In the genomic region with DNA sequence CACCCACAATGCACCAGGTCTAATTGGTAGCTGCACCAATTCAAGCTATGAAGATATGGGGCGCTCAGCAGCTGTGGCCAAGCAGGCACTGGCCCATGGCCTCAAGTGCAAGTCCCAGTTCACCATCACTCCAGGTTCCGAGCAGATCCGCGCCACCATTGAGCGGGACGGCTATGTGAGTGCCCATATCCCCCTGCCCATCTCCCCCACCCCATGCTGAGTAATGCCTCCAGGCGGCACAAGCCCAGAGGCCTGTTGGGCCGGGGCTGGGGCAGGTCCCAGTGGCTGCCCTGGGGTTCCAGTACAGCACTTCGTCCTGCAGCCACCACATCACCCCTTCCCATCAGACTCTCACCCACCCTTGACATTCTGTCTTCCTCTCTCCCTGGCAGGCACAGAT, we compare ENCODE assay signal across 11 cellular contexts. TPM values are rescaled to one million over a fixed set of nuclear protein-coding genes. Genes with fewer than 3 reads are reported as not detected.
DNase-seq lines count a peak whose midpoint lies in the region; ATAC-seq, FAIRE-seq and TF ChIP-seq lines count a peak whose summit lies in the region.
"Had no signal": no experiment of that assay in that cellular context is flagged by ENCODE, and none has a peak within 500 bp of the region (broad histone marks: within the 10 kb centered on the region; RNA-seq: fewer than 3 reads in every experiment).

No MANE protein-coding gene starts in this region.

- H3K9me1 ChIP-seq in K562 (ENCODE audit: control insufficient read depth, insufficient read depth, low read length): no peaks in the 10 kb centered on the region

- DNase-seq in activated CD4-positive, alpha-beta memory T cell treated with anti-CD3 and anti-CD28 coated beads for 36 hours: no peak
- no peak for DNase-seq in activated CD4-positive, alpha-beta memory T cell treated with anti-CD3 and anti-CD28 coated beads, Interleukin-2, amount 10 ng/mL, durations not matched to agents 7 days and 5 days
- DNase-seq in K562 (ENCODE audit: extremely low read depth in 1 of 4, low spot score in 3 of 4) (no peak), thoracic aorta (ENCODE audit: low spot score) (no peak), NCI-H2227 (lab: John Stamatoyannopoulos, UW; ENCODE audit: unreplicated experiment) (no peak)
- DNase-seq: activated CD4-positive, CD25-positive, alpha-beta regulatory T cell; Kasumi-1; PC-9 had no signal

- H3K4me2 ChIP-seq in K562 (ENCODE audit: insufficient read depth, low read length): peak overlapping the region; percentile 51
- H3K4me2 ChIP-seq: PC-9 had no signal

- no peak for TF ChIP-seq POLR2A in K562 (conservative IDR thresholded peaks at IDR 0.05)

- peaks cover 14% of the 10 kb centered on the region for H3K4me1 Mint-ChIP-seq in activated CD4-positive, alpha-beta memory T cell treated with anti-CD3 and anti-CD28 coated beads for 36 hours (ENCODE audit: low read depth)
- peaks cover 13% of the 10 kb centered on the region for H3K4me1 Mint-ChIP-seq in activated CD4-positive, alpha-beta memory T cell treated with anti-CD3 and anti-CD28 coated beads, Interleukin-2, amount 10 ng/mL, durations not matched to agents 7 days and 5 days

- no peaks in the 10 kb centered on the region for H3K9me3 Mint-ChIP-seq in activated CD4-positive, alpha-beta memory T cell treated with anti-CD3 and anti-CD28 coated beads for 36 hours
- no peaks in the 10 kb centered on the region for H3K9me3 Mint-ChIP-seq in activated CD4-positive, alpha-beta memory T cell treated with anti-CD3 and anti-CD28 coated beads, Interleukin-2, amount 10 ng/mL, durations not matched to agents 7 days and 5 days

- ATAC-seq in K562 (no peak), thoracic aorta (ENCODE audit: insufficient number of reproducible peaks, low FRiP score, low read depth) (no peak), GM18511 (IDR thresholded peaks at IDR 0.05; ENCODE audit: unreplicated experiment) (no peak), GM18517 (IDR thresholded peaks at IDR 0.05; ENCODE audit: unreplicated experiment) (no peak)

- in situ Hi-C loops in K562 (cut with MboI): no loop called here

- H3K9ac ChIP-seq in K562 (ENCODE audit: insufficient read depth in 1 of 2, low read depth in 2 of 2, low read length in 2 of 2) (peak overlapping the region; percentile 67 to 90; a peak in 3 of 4 replicates), mucosa of stomach (ENCODE audit: low read length) (peak overlapping the region; percentile 4)

- TF ChIP-seq EP300 in K562 (IDR thresholded peaks at IDR 0.05; ENCODE audit: low read length): no peak

- H3K36me3 Mint-ChIP-seq in activated CD4-positive, alpha-beta memory T cell treated with anti-CD3 and anti-CD28 coated beads for 36 hours: peaks cover 20% of the 10 kb centered on the region
- H3K36me3 Mint-ChIP-seq in activated CD4-positive, alpha-beta memory T cell treated with anti-CD3 and anti-CD28 coated beads, Interleukin-2, amount 10 ng/mL, durations not matched to agents 7 days and 5 days (ENCODE audit: low read depth): peaks cover 10% of the 10 kb centered on the region

- H3K79me2 ChIP-seq in K562 (ENCODE audit: control insufficient read depth, insufficient read depth, low read length): no peaks in the 10 kb centered on the region; the same call in 2 of the 3 replicates

- no peak for FAIRE-seq in K562 (lab: Jason Lieb, UNC)

- H3K4me3 ChIP-seq in K562 (no peak overlapping the region), mucosa of stomach (ENCODE audit: low read length) (no peak overlapping the region), thoracic aorta (no peak overlapping the region)
- H3K4me3 ChIP-seq: PC-9 had no signal

- H3K27me3 ChIP-seq in K562 (ENCODE audit: control insufficient read depth in 2 of 2, insufficient read depth in 2 of 2, low read length in 2 of 2) (no peaks in the 10 kb centered on the region), mucosa of stomach (ENCODE audit: control insufficient read depth, insufficient read depth, low read length) (no peaks in the 10 kb centered on the region), thoracic aorta (replicated peaks; ENCODE audit: insufficient read depth) (no peaks in the 10 kb centered on the region)

- no peaks in the 10 kb centered on the region for H3K27me3 Mint-ChIP-seq in activated CD4-positive, alpha-beta memory T cell treated with anti-CD3 and anti-CD28 coated beads for 36 hours
- no peaks in the 10 kb centered on the region for H3K27me3 Mint-ChIP-seq in activated CD4-positive, alpha-beta memory T cell treated with anti-CD3 and anti-CD28 coated beads, Interleukin-2, amount 10 ng/mL, durations not matched to agents 7 days and 5 days

- no peak for TF ChIP-seq RAD21 in K562 (CRISPR knock-in tag; conservative IDR thresholded peaks at IDR 0.05 in 1 of 2, IDR thresholded peaks at IDR 0.05 in 1 of 2)

- no TSS peak for BruUV-seq in K562 (replicated peaks; lab: Mats Ljungman, UMichigan)

- H4K20me1 ChIP-seq in K562 (replicated peaks; ENCODE audit: control insufficient read depth, insufficient read depth, low read length): no peaks in the 10 kb centered on the region; the same call in 1 of the 2 replicates

- POLR2A ChIA-PET in activated CD4-positive, alpha-beta memory T cell treated with anti-CD3 and anti-CD28 coated beads for 36 hours (lab: Charles Lee): interaction anchor here (1.1 kb wide), 1 partner anchor 54 kb away, joined by 3 read pairs; a partner anchor contains a TSS
- POLR2A ChIA-PET in activated CD4-positive, alpha-beta memory T cell treated with anti-CD3 and anti-CD28 coated beads, Interleukin-2, amount 10 ng/mL, durations not matched to agents 7 days and 5 days (lab: Charles Lee): no interaction called here
- POLR2A ChIA-PET in K562 (lab: Yijun Ruan, JAX): interaction anchor here (1.3 kb wide), 1 partner anchor 76 kb away, joined by 8 read pairs; a partner anchor contains a TSS

- CTCF ChIA-PET in activated CD4-positive, alpha-beta memory T cell treated with anti-CD3 and anti-CD28 coated beads for 36 hours (lab: Charles Lee): no interaction called here
- CTCF ChIA-PET in activated CD4-positive, alpha-beta memory T cell treated with anti-CD3 and anti-CD28 coated beads, Interleukin-2, amount 10 ng/mL, durations not matched to agents 7 days and 5 days (lab: Charles Lee): interaction anchor here (1.1 to 1.4 kb wide), 2 partner anchors 10 to 119 kb away, joined by 3 to 4 read pairs; no protein-coding TSS in a partner anchor
- CTCF ChIA-PET in K562 (lab: Yijun Ruan, JAX; ENCODE audit: low intra/inter-chr PET ratio): no interaction called here

- H3K27ac ChIP-seq in K562 (ENCODE audit: extremely low read depth, low read depth, low read length): peak overlapping the region; percentile 84
- peak overlapping the region; percentile 97 for H3K27ac ChIP-seq in thoracic aorta
- H3K27ac ChIP-seq: PC-9 had no signal

- H3K4me1 ChIP-seq in K562 (replicated peaks in 1 of 2; ENCODE audit: control insufficient read depth in 2 of 2, insufficient read depth in 2 of 2, low read length in 2 of 2): peaks cover 24 to 51% of the 10 kb centered on the region in 2 experiments
- H3K4me1 ChIP-seq in mucosa of stomach (ENCODE audit: control insufficient read depth, insufficient read depth, low read length): peaks cover 31% of the 10 kb centered on the region
- peaks cover 18 to 45% of the 10 kb centered on the region in 2 donors for H3K4me1 ChIP-seq in thoracic aorta (ENCODE audit: control insufficient read depth in 1 of 2, low read depth in 2 of 2)

- no peaks in the 10 kb centered on the region for H3K9me3 ChIP-seq in K562 (replicated peaks; ENCODE audit: control insufficient read depth, insufficient read depth, low read depth, low read length)
- no peaks in the 10 kb centered on the region for H3K9me3 ChIP-seq in mucosa of stomach (ENCODE audit: control insufficient read depth, low read length)
- no peaks in the 10 kb centered on the region for H3K9me3 ChIP-seq in thoracic aorta

- intact Hi-C loops in activated CD4-positive, alpha-beta memory T cell treated with anti-CD3 and anti-CD28 coated beads for 36 hours (cut with micrococcal nuclease): no loop called here
- intact Hi-C loops in K562 (cut with micrococcal nuclease): no loop called here

- H3K36me3 ChIP-seq in K562 (ENCODE audit: control insufficient read depth, insufficient read depth, low read length): peaks cover 83% of the 10 kb centered on the region
- H3K36me3 ChIP-seq in mucosa of stomach (ENCODE audit: control insufficient read depth, insufficient read depth, low read length): peaks cover 27% of the 10 kb centered on the region
- H3K36me3 ChIP-seq in thoracic aorta: peaks cover 21% of the 10 kb centered on the region

- TF ChIP-seq CTCF in K562 (IDR thresholded peaks at IDR 0.05 in 2 of 3, conservative IDR thresholded peaks at IDR 0.05 in 1 of 3; ENCODE audit: insufficient read depth in 2 of 3, low read depth in 1 of 3, low read length in 3 of 3) (no peak), thoracic aorta (IDR thresholded peaks at IDR 0.05) (no peak)

- WGBS in K562 (ENCODE audit: insufficient coverage, low coverage, missing lambda C conversion rate): 100% methylated on average over 2 of the region's 9 CpGs

- no peak overlapping the region for H2AFZ ChIP-seq in K562 (ENCODE audit: low read depth, low read length)
- H2AFZ ChIP-seq: PC-9 had no signal

- peak overlapping the region; percentile 38 for H3K27ac Mint-ChIP-seq in activated CD4-positive, alpha-beta memory T cell treated with anti-CD3 and anti-CD28 coated beads for 36 hours
- H3K27ac Mint-ChIP-seq in activated CD4-positive, alpha-beta memory T cell treated with anti-CD3 and anti-CD28 coated beads, Interleukin-2, amount 10 ng/mL, durations not matched to agents 7 days and 5 days: no peak overlapping the region

- H3K4me3 Mint-ChIP-seq in activated CD4-positive, alpha-beta memory T cell treated with anti-CD3 and anti-CD28 coated beads for 36 hours: no peak overlapping the region
- H3K4me3 Mint-ChIP-seq in activated CD4-positive, alpha-beta memory T cell treated with anti-CD3 and anti-CD28 coated beads, Interleukin-2, amount 10 ng/mL, durations not matched to agents 7 days and 5 days: no peak overlapping the region

RNA-seq across cellular contexts. Expression of a gene that starts 21.5 kb away (rescaled TPM):
- total RNA-seq in activated CD4-positive, alpha-beta memory T cell treated with anti-CD3 and anti-CD28 coated beads for 36 hours: 10 to 100 TPM; 23.3 to 23.8 TPM
- 10 to 100 TPM; 19.2 to 20.5 TPM for total RNA-seq in activated CD4-positive, alpha-beta memory T cell treated with anti-CD3 and anti-CD28 coated beads, Interleukin-2, amount 10 ng/mL, durations not matched to agents 7 days and 5 days
- 27.2 and 67.1 TPM in 2 replicates for total RNA-seq in K562 (2011; cell fraction: chromatin; rRNA removed; ENCODE audit: low replicate concordance)
- total RNA-seq in K562 (2011; cell fraction: nucleolus; rRNA removed): 34.1 and 37.9 TPM in 2 replicates
- total RNA-seq in K562 (2011; cell fraction: nucleoplasm; rRNA removed): 29.8 and 33.0 TPM in 2 replicates
- total RNA-seq in K562 (2014; rRNA removed): 14.2 and 14.3 TPM in 2 replicates
- total RNA-seq in K562 (2014; rRNA removed; fragmentation: Illumina TruSeq; extraction: Trizol): 13.8 and 17.7 TPM in 2 replicates
- total RNA-seq in K562 (2015; rRNA removed; fragmentation: Illumina TruSeq; extraction: Trizol): 21.7 and 22.2 TPM in 2 replicates
- total RNA-seq in K562 (2021): 48.4 and 49.8 TPM in 2 replicates
- 33.8 and 33.9 TPM in 2 replicates for polyA plus RNA-seq in K562 (2011; rRNA removed)
- polyA plus RNA-seq in K562 (2011; cell fraction: cytosol; rRNA removed): 46.1 and 57.0 TPM in 2 replicates
- 24.1 and 29.3 TPM in 2 replicates for polyA plus RNA-seq in K562 (2011; cell fraction: nucleus; rRNA removed)
- polyA plus RNA-seq in K562 (2012): 20.2 and 42.2 TPM in 2 replicates
- polyA plus RNA-seq in K562 (2014; fragmentation: Illumina TruSeq; extraction: Trizol): 38.6 and 39.5 TPM in 2 replicates
- polyA plus RNA-seq in K562 (2014; fragmentation: Nextera tagmentation; extraction: Ambion mirVana): 10 to 100 TPM in 1 of 2 experiments, 1 to 10 TPM in 1; 5.3 to 10.3 TPM
- polyA plus RNA-seq in K562 (2014; rRNA removed): 32.5 and 33.8 TPM in 2 replicates
- 30.2 and 42.0 TPM in 2 replicates for polyA minus RNA-seq in K562 (2011; rRNA and poly(A)+ RNA removed)
- 12.9 and 14.1 TPM in 2 replicates for polyA minus RNA-seq in K562 (2011; cell fraction: cytosol; rRNA and poly(A)+ RNA removed)
- 14.0 and 14.7 TPM in 2 replicates for polyA minus RNA-seq in K562 (2011; cell fraction: nucleus; rRNA and poly(A)+ RNA removed)
- total RNA-seq in thoracic aorta: 10 to 100 TPM; 17.6 to 38.1 TPM

RNA-seq across cellular contexts. Expression of a gene that starts 38.0 kb away (rescaled TPM):
- total RNA-seq in activated CD4-positive, alpha-beta memory T cell treated with anti-CD3 and anti-CD28 coated beads for 36 hours: not detected
- total RNA-seq in activated CD4-positive, alpha-beta memory T cell treated with anti-CD3 and anti-CD28 coated beads, Interleukin-2, amount 10 ng/mL, durations not matched to agents 7 days and 5 days: not detected
- total RNA-seq in K562 (2011; cell fraction: chromatin; rRNA removed; ENCODE audit: low replicate concordance): 0.16 TPM in 1 of 2 replicates, not detected in the other
- 0.13 TPM in 1 of 2 replicates, not detected in the other for total RNA-seq in K562 (2011; cell fraction: nucleolus; rRNA removed)
- not detected in 2 replicates for total RNA-seq in K562 (2011; cell fraction: nucleoplasm; rRNA removed)
- total RNA-seq in K562 (2014; rRNA removed) (not detected in 2 replicates), K562 (2014; rRNA removed; fragmentation: Illumina TruSeq; extraction: Trizol) (not detected in 2 replicates), K562 (2015; rRNA removed; fragmentation: Illumina TruSeq; extraction: Trizol) (not detected in 2 replicates), K562 (2021) (0.09 and 0.11 TPM in 2 replicates), thoracic aorta (100 to 1,000 TPM in 1 of 2 donors, 10 to 100 TPM in 1; 73.2 to 112 TPM)
- polyA plus RNA-seq in K562 (2011; rRNA removed) (not detected in 2 replicates), K562 (2014; fragmentation: Illumina TruSeq; extraction: Trizol) (not detected in 2 replicates), K562 (2014; fragmentation: Nextera tagmentation; extraction: Ambion mirVana) (not detected), K562 (2014; rRNA removed) (0.09 TPM in 1 of 2 replicates, not detected in the other)
- 0.01 and 0.06 TPM in 2 replicates for polyA plus RNA-seq in K562 (2011; cell fraction: cytosol; rRNA removed)
- polyA plus RNA-seq in K562 (2011; cell fraction: nucleus; rRNA removed): 0.08 and 0.14 TPM in 2 replicates
- 0.09 and 0.10 TPM in 2 replicates for polyA plus RNA-seq in K562 (2012)
- not detected in 2 replicates for polyA minus RNA-seq in K562 (2011; rRNA and poly(A)+ RNA removed)
- polyA minus RNA-seq in K562 (2011; cell fraction: cytosol; rRNA and poly(A)+ RNA removed): not detected in 2 replicates
- polyA minus RNA-seq in K562 (2011; cell fraction: nucleus; rRNA and poly(A)+ RNA removed): not detected in 2 replicates

RNA-seq across cellular contexts. Expression of a gene that starts 53.9 kb away (rescaled TPM):
- 100 to 1,000 TPM; 103 to 105 TPM for total RNA-seq in activated CD4-positive, alpha-beta memory T cell treated with anti-CD3 and anti-CD28 coated beads for 36 hours
- 10 to 100 TPM; 69.9 to 72.2 TPM for total RNA-seq in activated CD4-positive, alpha-beta memory T cell treated with anti-CD3 and anti-CD28 coated beads, Interleukin-2, amount 10 ng/mL, durations not matched to agents 7 days and 5 days
- 66.8 and 134 TPM in 2 replicates for total RNA-seq in K562 (2011; cell fraction: chromatin; rRNA removed; ENCODE audit: low replicate concordance)
- total RNA-seq in K562 (2011; cell fraction: nucleolus; rRNA removed): 96.2 and 100 TPM in 2 replicates
- 83.8 and 84.8 TPM in 2 replicates for total RNA-seq in K562 (2011; cell fraction: nucleoplasm; rRNA removed)
- 84.1 and 116 TPM in 2 replicates for total RNA-seq in K562 (2014; rRNA removed)
- 34.1 and 42.1 TPM in 2 replicates for total RNA-seq in K562 (2014; rRNA removed; fragmentation: Illumina TruSeq; extraction: Trizol)
- total RNA-seq in K562 (2015; rRNA removed; fragmentation: Illumina TruSeq; extraction: Trizol): 52.5 and 53.3 TPM in 2 replicates
- total RNA-seq in K562 (2021): 117 and 119 TPM in 2 replicates
- polyA plus RNA-seq in K562 (2011; rRNA removed): 17.0 and 41.7 TPM in 2 replicates
- 32.6 and 36.3 TPM in 2 replicates for polyA plus RNA-seq in K562 (2011; cell fraction: cytosol; rRNA removed)
- 119 and 126 TPM in 2 replicates for polyA plus RNA-seq in K562 (2011; cell fraction: nucleus; rRNA removed)
- 86.0 and 125 TPM in 2 replicates for polyA plus RNA-seq in K562 (2012)
- 109 and 111 TPM in 2 replicates for polyA plus RNA-seq in K562 (2014; fragmentation: Illumina TruSeq; extraction: Trizol)
- polyA plus RNA-seq in K562 (2014; fragmentation: Nextera tagmentation; extraction: Ambion mirVana): 10 to 100 TPM; 16.2 to 28.7 TPM
- 43.2 and 54.6 TPM in 2 replicates for polyA plus RNA-seq in K562 (2014; rRNA removed)
- polyA minus RNA-seq in K562 (2011; rRNA and poly(A)+ RNA removed): 14.8 and 25.3 TPM in 2 replicates
- polyA minus RNA-seq in K562 (2011; cell fraction: cytosol; rRNA and poly(A)+ RNA removed): 42.2 and 69.6 TPM in 2 replicates
- polyA minus RNA-seq in K562 (2011; cell fraction: nucleus; rRNA and poly(A)+ RNA removed): 39.7 and 49.1 TPM in 2 replicates
- 10 to 100 TPM; 52.1 to 57.8 TPM for total RNA-seq in thoracic aorta

RNA-seq across cellular contexts. Expression of a gene that starts 54.3 kb away (rescaled TPM):
- 10 to 100 TPM; 55.4 to 60.0 TPM for total RNA-seq in activated CD4-positive, alpha-beta memory T cell treated with anti-CD3 and anti-CD28 coated beads for 36 hours
- total RNA-seq in activated CD4-positive, alpha-beta memory T cell treated with anti-CD3 and anti-CD28 coated beads, Interleukin-2, amount 10 ng/mL, durations not matched to agents 7 days and 5 days: 10 to 100 TPM; 43.9 to 55.3 TPM
- 13.0 and 18.7 TPM in 2 replicates for total RNA-seq in K562 (2011; cell fraction: chromatin; rRNA removed; ENCODE audit: low replicate concordance)
- total RNA-seq in K562 (2011; cell fraction: nucleolus; rRNA removed): 18.2 and 18.6 TPM in 2 replicates
- 19.8 and 20.8 TPM in 2 replicates for total RNA-seq in K562 (2011; cell fraction: nucleoplasm; rRNA removed)
- total RNA-seq in K562 (2014; rRNA removed) (92.7 and 94.8 TPM in 2 replicates), K562 (2014; rRNA removed; fragmentation: Illumina TruSeq; extraction: Trizol) (112 and 117 TPM in 2 replicates), K562 (2015; rRNA removed; fragmentation: Illumina TruSeq; extraction: Trizol) (97.7 and 101 TPM in 2 replicates), K562 (2021) (69.5 and 73.2 TPM in 2 replicates), thoracic aorta (10 to 100 TPM; 13.8 to 28.7 TPM)
- polyA plus RNA-seq in K562 (2011; rRNA removed) (94.3 and 119 TPM in 2 replicates), K562 (2014; fragmentation: Illumina TruSeq; extraction: Trizol) (101 and 109 TPM in 2 replicates), K562 (2014; fragmentation: Nextera tagmentation; extraction: Ambion mirVana) (10 to 100 TPM; 14.2 to 30.9 TPM), K562 (2014; rRNA removed) (144 and 150 TPM in 2 replicates)
- 65.2 and 100 TPM in 2 replicates for polyA plus RNA-seq in K562 (2011; cell fraction: cytosol; rRNA removed)
- polyA plus RNA-seq in K562 (2011; cell fraction: nucleus; rRNA removed): 24.5 and 36.1 TPM in 2 replicates
- polyA plus RNA-seq in K562 (2012): 39.8 and 74.3 TPM in 2 replicates
- 45.3 and 47.4 TPM in 2 replicates for polyA minus RNA-seq in K562 (2011; rRNA and poly(A)+ RNA removed)
- polyA minus RNA-seq in K562 (2011; cell fraction: cytosol; rRNA and poly(A)+ RNA removed): 10.5 and 16.9 TPM in 2 replicates
- polyA minus RNA-seq in K562 (2011; cell fraction: nucleus; rRNA and poly(A)+ RNA removed): 6.3 and 9.4 TPM in 2 replicates

Comparison
In these comparisons a context has a peak if more than half of its experiments do, and no peak if none do; other contexts are left out.
1. RNA of a gene that starts 38.0 kb away (total RNA-seq): 73.2 to 112 TPM in thoracic aorta; not detected in activated CD4-positive, alpha-beta memory T cell treated with anti-CD3 and anti-CD28 coated beads for 36 hours, not detected in activated CD4-positive, alpha-beta memory T cell treated with anti-CD3 and anti-CD28 coated beads, Interleukin-2, amount 10 ng/mL, durations not matched to agents 7 days and 5 days and 0.09 to 0.16 TPM in K562; every median in the first group is over 10 times any median in the second.